30 cellular contexts compared by ENCODE assay signal in the genomic region with DNA sequence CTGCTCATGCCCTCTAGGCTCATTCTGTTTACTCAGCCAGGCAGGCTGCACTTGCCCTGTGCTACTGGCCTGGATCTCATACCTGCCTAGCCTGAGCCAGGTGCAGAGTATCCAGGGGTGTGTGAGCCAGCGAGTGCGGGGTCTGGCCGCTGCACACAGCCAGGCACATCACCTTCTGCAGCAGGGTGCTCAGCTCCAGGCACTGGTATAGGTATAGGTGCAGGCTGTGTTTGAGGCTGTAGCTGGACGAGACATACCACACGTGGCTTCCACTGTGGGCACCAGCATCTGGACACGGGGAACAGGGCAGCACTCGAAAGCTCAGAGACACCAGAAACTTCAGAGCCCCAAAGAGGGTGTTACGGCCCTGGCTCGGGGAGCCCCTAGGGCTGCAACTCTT.
"Had no signal": no experiment of that assay in that cellular context is flagged by ENCODE, and none has a peak within 500 bp of the region (broad histone marks: within the 10 kb centered on the region; RNA-seq: fewer than 3 reads in every experiment).

No MANE protein-coding gene starts in this region.

- H3K9me3 Mint-ChIP-seq: endodermal cell, WTC11 had no signal

- H3K4me1 Mint-ChIP-seq: activated CD4-positive, alpha-beta memory T cell treated with anti-CD3 and anti-CD28 coated beads, Interleukin-2, amount 10 ng/mL, durations not matched to agents 7 days and 5 days; activated CD4-positive, alpha-beta T cell treated with anti-CD3 and anti-CD28 coated beads, Interleukin-2, amount 10 ng/mL, durations not matched to agents 7 days and 5 days; activated naive CD4-positive, alpha-beta T cell treated with anti-CD3 and anti-CD28 coated beads, Interleukin-2, amount 10 ng/mL, durations not matched to agents 7 days and 5 days; activated naive CD8-positive, alpha-beta T cell treated with anti-CD3 and anti-CD28 coated beads, Interleukin-2, amount 10 ng/mL, durations not matched to agents 7 days and 5 days; central memory CD8-positive, alpha-beta T cell had no signal

- H3K27ac Mint-ChIP-seq: activated CD4-positive, alpha-beta memory T cell treated with anti-CD3 and anti-CD28 coated beads, Interleukin-2, amount 10 ng/mL, durations not matched to agents 7 days and 5 days; activated CD4-positive, alpha-beta T cell treated with anti-CD3 and anti-CD28 coated beads, Interleukin-2, amount 10 ng/mL, durations not matched to agents 7 days and 5 days; activated naive CD4-positive, alpha-beta T cell treated with anti-CD3 and anti-CD28 coated beads, Interleukin-2, amount 10 ng/mL, durations not matched to agents 7 days and 5 days; activated naive CD4-positive, alpha-beta T cell treated with anti-CD3 and anti-CD28 coated beads, Interleukin-2, amount 50 U/mL, for 72 hours; activated naive CD8-positive, alpha-beta T cell treated with anti-CD3 and anti-CD28 coated beads, Interleukin-2, amount 10 ng/mL, durations not matched to agents 7 days and 5 days; activated T-cell treated with anti-CD3 and anti-CD28 coated beads, Interleukin-2, amount 50 U/mL, for 24 hours; activated T-cell treated with anti-CD3 and anti-CD28 coated beads, Interleukin-2, amount 50 U/mL, for 72 hours; dendritic cell treated with granulocyte-macrophage colony-stimulating factor and Interleukin-4, amounts not matched to agents 40 ng/mL and 50 ng/mL, for 4 days; endodermal cell; WTC11 had no signal

- ATAC-seq: activated naive CD4-positive, alpha-beta T cell treated with anti-CD3 and anti-CD28 coated beads, Interleukin-2, amount 50 U/mL, for 72 hours; activated T-cell treated with anti-CD3 and anti-CD28 coated beads, Interleukin-2, amount 50 U/mL, for 72 hours; esophagus mucosa had no signal

- DNase-seq: activated CD4-positive, alpha-beta memory T cell treated with anti-CD3 and anti-CD28 coated beads, Interleukin-2, amount 10 ng/mL, durations not matched to agents 7 days and 5 days; activated CD4-positive, alpha-beta T cell treated with anti-CD3 and anti-CD28 coated beads for 1 hour; activated CD4-positive, alpha-beta T cell treated with anti-CD3 and anti-CD28 coated beads for 4 hours; activated CD4-positive, alpha-beta T cell treated with anti-CD3 and anti-CD28 coated beads, Interleukin-2, amount 10 ng/mL, durations not matched to agents 7 days and 5 days; activated CD4-positive, alpha-beta T cell treated with anti-CD3 and anti-CD28 coated beads, Interleukin-2, amount 50 U/mL, for 4 hours; activated CD8-positive, alpha-beta memory T cell treated with anti-CD3 and anti-CD28 coated beads, Interleukin-2, amount 50 U/mL, for 48 hours; activated gamma-delta T cell; activated naive CD4-positive, alpha-beta T cell; activated naive CD4-positive, alpha-beta T cell treated with anti-CD3 and anti-CD28 coated beads, Interleukin-2, amount 10 ng/mL, durations not matched to agents 7 days and 5 days; activated naive CD8-positive, alpha-beta T cell treated with anti-CD3 and anti-CD28 coated beads, Interleukin-2, amount 10 ng/mL, durations not matched to agents 7 days and 5 days; activated T-cell treated with anti-CD3 and anti-CD28 coated beads for 4 hours; activated T-cell treated with anti-CD3 and anti-CD28 coated beads, Interleukin-2, amount 50 U/mL, for 24 hours; activated T-cell treated with anti-CD3 and anti-CD28 coated beads, Interleukin-2, amount 50 U/mL, for 72 hours; brain microvascular endothelial cell; dorsolateral prefrontal cortex; effector memory CD4-positive, alpha-beta T cell; endodermal cell; foreskin fibroblast; T-helper 2 cell had no signal

- H3K27me3 Mint-ChIP-seq: activated CD4-positive, alpha-beta memory T cell treated with anti-CD3 and anti-CD28 coated beads, Interleukin-2, amount 10 ng/mL, durations not matched to agents 7 days and 5 days; activated CD4-positive, alpha-beta T cell treated with anti-CD3 and anti-CD28 coated beads, Interleukin-2, amount 10 ng/mL, durations not matched to agents 7 days and 5 days; activated naive CD4-positive, alpha-beta T cell treated with anti-CD3 and anti-CD28 coated beads, Interleukin-2, amount 10 ng/mL, durations not matched to agents 7 days and 5 days; activated naive CD8-positive, alpha-beta T cell treated with anti-CD3 and anti-CD28 coated beads, Interleukin-2, amount 10 ng/mL, durations not matched to agents 7 days and 5 days; activated T-cell treated with anti-CD3 and anti-CD28 coated beads, Interleukin-2, amount 50 U/mL, for 24 hours; central memory CD8-positive, alpha-beta T cell; dendritic cell treated with granulocyte-macrophage colony-stimulating factor and Interleukin-4, amounts not matched to agents 40 ng/mL and 50 ng/mL, for 4 days had no signal

- H3K4me3 ChIP-seq: coronary artery, dorsolateral prefrontal cortex had no signal

- FAIRE-seq: astrocyte, bronchial epithelial cell, frontal cortex, TTC549 had no signal

- H3K36me3 Mint-ChIP-seq: activated naive CD4-positive, alpha-beta T cell treated with anti-CD3 and anti-CD28 coated beads, Interleukin-2, amount 10 ng/mL, durations not matched to agents 7 days and 5 days; activated naive CD4-positive, alpha-beta T cell treated with anti-CD3 and anti-CD28 coated beads, Interleukin-2, amount 50 U/mL, for 72 hours; activated naive CD8-positive, alpha-beta T cell treated with anti-CD3 and anti-CD28 coated beads, Interleukin-2, amount 10 ng/mL, durations not matched to agents 7 days and 5 days; WTC11 had no signal

- H3K27me3 ChIP-seq: brain microvascular endothelial cell had no signal

- H3K36me3 ChIP-seq: brain microvascular endothelial cell had no signal

- H3K4me3 Mint-ChIP-seq: activated CD4-positive, alpha-beta memory T cell treated with anti-CD3 and anti-CD28 coated beads, Interleukin-2, amount 10 ng/mL, durations not matched to agents 7 days and 5 days; activated CD4-positive, alpha-beta T cell treated with anti-CD3 and anti-CD28 coated beads, Interleukin-2, amount 10 ng/mL, durations not matched to agents 7 days and 5 days; activated naive CD4-positive, alpha-beta T cell treated with anti-CD3 and anti-CD28 coated beads, Interleukin-2, amount 10 ng/mL, durations not matched to agents 7 days and 5 days; activated naive CD8-positive, alpha-beta T cell treated with anti-CD3 and anti-CD28 coated beads, Interleukin-2, amount 10 ng/mL, durations not matched to agents 7 days and 5 days; activated T-cell treated with anti-CD3 and anti-CD28 coated beads, Interleukin-2, amount 50 U/mL, for 24 hours; activated T-cell treated with anti-CD3 and anti-CD28 coated beads, Interleukin-2, amount 50 U/mL, for 72 hours; central memory CD8-positive, alpha-beta T cell; dendritic cell treated with granulocyte-macrophage colony-stimulating factor and Interleukin-4, amounts not matched to agents 40 ng/mL and 50 ng/mL, for 4 days; endodermal cell; WTC11 had no signal

- H3K27ac ChIP-seq: brain microvascular endothelial cell, coronary artery, dorsolateral prefrontal cortex, VCaP had no signal
